Comparison of ENCODE assay signal across 18 cellular contexts in genomic region chr18:80133124-80133523, GRCh38.
"Had no signal": no experiment of that assay in that cellular context is flagged by ENCODE, and none has a peak within 500 bp of the region (broad histone marks: within the 10 kb centered on the region; RNA-seq: fewer than 3 reads in every experiment).

No MANE protein-coding gene starts in this region.

- H3K4me1 ChIP-seq: gastrocnemius medialis, left ventricle myocardium inferior, SJSA1, spleen had no signal

- H3K4me3 Mint-ChIP-seq: activated naive CD4-positive, alpha-beta T cell treated with anti-CD3 and anti-CD28 coated beads for 36 hours; memory B cell; nephron progenitor cell; stimulated activated naive B cell treated with anti-CD40 and anti-IgM and Interleukin-4, amounts not matched to agents 10 μg/mL and 1 μg/mL and 100 μg/mL, for 72 hours had no signal

- H3K4me3 ChIP-seq: gastrocnemius medialis, hepatocyte, left ventricle myocardium inferior, SJSA1, spleen had no signal

- ATAC-seq: gastrocnemius medialis; sciatic nerve; stimulated activated naive B cell treated with anti-CD40 and anti-IgM and Interleukin-4, amounts not matched to agents 10 μg/mL and 1 μg/mL and 100 μg/mL, for 72 hours had no signal

- H3K27ac ChIP-seq: gastrocnemius medialis, hepatocyte, left ventricle myocardium inferior, SJSA1, spleen, WERI-Rb-1 had no signal

- DNase-seq: activated CD4-positive, alpha-beta T cell treated with anti-CD3 and anti-CD28 coated beads for 48 hours; activated naive CD4-positive, alpha-beta T cell treated with anti-CD3 and anti-CD28 coated beads for 36 hours; activated T-cell treated with anti-CD3 and anti-CD28 coated beads, Interleukin-2, amount 50 U/mL, for 48 hours; amniotic stem cell; gastrocnemius medialis; kidney; left ventricle myocardium inferior; nephron progenitor cell; spleen; stimulated activated CD4-positive, alpha-beta T cell treated with anti-CD3 and anti-CD28 coated beads, Interleukin-1b, Interleukin-23, amount 100 ng/mL, for 48 hours; stimulated activated naive B cell treated with anti-CD40 and anti-IgM and Interleukin-4, amounts not matched to agents 10 μg/mL and 1 μg/mL and 100 μg/mL, for 72 hours; trophoblast cell; WERI-Rb-1 had no signal

- H3K27me3 ChIP-seq: gastrocnemius medialis, hepatocyte, SJSA1, spleen had no signal

- H3K27ac Mint-ChIP-seq: activated naive CD4-positive, alpha-beta T cell treated with anti-CD3 and anti-CD28 coated beads for 36 hours; nephron progenitor cell had no signal

- FAIRE-seq: endothelial cell of umbilical vein, kidney had no signal

- H3K27me3 Mint-ChIP-seq: memory B cell; stimulated activated naive B cell treated with anti-CD40 and anti-IgM and Interleukin-4, amounts not matched to agents 10 μg/mL and 1 μg/mL and 100 μg/mL, for 72 hours had no signal

- H3K9me3 ChIP-seq: gastrocnemius medialis, left ventricle myocardium inferior, SJSA1, spleen had no signal

- H3K9me3 Mint-ChIP-seq: activated naive CD4-positive, alpha-beta T cell treated with anti-CD3 and anti-CD28 coated beads for 36 hours; memory B cell; stimulated activated naive B cell treated with anti-CD40 and anti-IgM and Interleukin-4, amounts not matched to agents 10 μg/mL and 1 μg/mL and 100 μg/mL, for 72 hours had no signal
